In the genomic region with DNA sequence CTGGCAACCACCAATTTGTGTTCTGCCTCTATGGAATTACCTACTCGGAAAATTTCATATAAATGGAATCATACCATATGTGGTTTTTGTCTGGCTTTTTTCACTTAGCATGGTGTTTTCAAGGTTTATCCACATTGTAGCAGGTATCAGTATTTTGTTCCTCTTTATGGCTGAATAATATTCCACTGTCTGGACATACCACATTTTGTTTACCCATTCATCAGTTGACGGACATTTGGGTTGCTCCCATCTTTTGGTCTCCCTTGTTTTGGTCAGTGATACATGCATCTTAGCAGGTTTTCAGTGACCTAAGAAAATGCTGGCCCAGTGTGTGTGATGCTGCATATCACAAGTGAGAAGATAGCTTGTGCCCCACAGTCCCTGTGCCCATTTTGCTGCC, we compare ENCODE assay signal across 2 cellular contexts.
TF ChIP-seq lines count a peak whose summit lies in the region.

No MANE protein-coding gene starts in this region.

TF ChIP-seq in HEK293, 187 proteins besides CTCF, POLR2A, EP300 and RAD21 (continued from another document):
- no peak for TF ChIP-seq ZNF530 (tag by site-specific recombination; IDR thresholded peaks at IDR 0.05; ENCODE audit: low read depth)
- peak; percentile 93 for TF ChIP-seq ZNF10 (tag by site-specific recombination; IDR thresholded peaks at IDR 0.05)
- TF ChIP-seq ZBTB21 (tag by site-specific recombination; IDR thresholded peaks at IDR 0.05), result no peak
- TF ChIP-seq, protein P1, sequence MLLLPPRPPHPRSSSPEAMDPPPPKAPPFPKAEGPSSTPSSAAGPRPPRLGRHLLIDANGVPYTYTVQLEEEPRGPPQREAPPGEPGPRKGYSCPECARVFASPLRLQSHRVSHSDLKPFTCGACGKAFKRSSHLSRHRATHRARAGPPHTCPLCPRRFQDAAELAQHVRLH (tag by site-specific recombination; IDR thresholded peaks at IDR 0.05), result peak; percentile 79
- TF ChIP-seq, protein P2, sequence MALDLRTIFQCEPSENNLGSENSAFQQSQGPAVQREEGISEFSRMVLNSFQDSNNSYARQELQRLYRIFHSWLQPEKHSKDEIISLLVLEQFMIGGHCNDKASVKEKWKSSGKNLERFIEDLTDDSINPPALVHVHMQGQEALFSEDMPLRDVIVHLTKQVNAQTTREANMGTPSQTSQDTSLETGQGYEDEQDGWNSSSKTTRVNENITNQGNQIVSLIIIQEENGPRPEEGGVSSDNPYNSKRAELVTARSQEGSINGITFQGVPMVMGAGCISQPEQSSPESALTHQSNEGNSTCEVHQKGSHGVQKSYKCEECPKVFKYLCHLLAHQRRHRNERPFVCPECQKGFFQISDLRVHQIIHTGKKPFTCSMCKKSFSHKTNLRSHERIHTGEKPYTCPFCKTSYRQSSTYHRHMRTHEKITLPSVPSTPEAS (tag by site-specific recombination; IDR thresholded peaks at IDR 0.05), result no peak
- no peak for TF ChIP-seq GFI1B (tag by site-specific recombination; IDR thresholded peaks at IDR 0.05)

TF ChIP-seq in IMR-90, 13 proteins besides CTCF, POLR2A, EP300 and RAD21 (continued from another document):
- no peak for TF ChIP-seq MAFK (IDR thresholded peaks at IDR 0.05; ENCODE audit: low read depth, low read length)
